In genomic region chr1:216833516-216833915, GRCh38 we compare ENCODE assay signal across 27 cellular contexts.
"Had no signal": no experiment of that assay in that cellular context is flagged by ENCODE, and none has a peak within 500 bp of the region (broad histone marks: within the 10 kb centered on the region; RNA-seq: fewer than 3 reads in every experiment).

No MANE protein-coding gene starts in this region.

- H3K36me3 ChIP-seq: stomach, suprapubic skin, thoracic aorta, thyroid gland, tibial artery, tibial nerve, transverse colon, upper lobe of left lung, upper lobe of right lung, uterus, vagina had no signal

- H3K9me3 ChIP-seq: stomach, suprapubic skin, testis, thoracic aorta, thyroid gland, tibial artery, tibial nerve, transverse colon, upper lobe of left lung, upper lobe of right lung, uterus, vagina had no signal

- FAIRE-seq: urothelium cell line had no signal

- H3K4me3 ChIP-seq: stomach, suprapubic skin, testis, thoracic aorta, thyroid gland, tibial artery, tibial nerve, transverse colon, upper lobe of left lung, upper lobe of right lung, uterus, vagina had no signal

- DNase-seq: stimulated activated CD4-positive, alpha-beta T cell treated with anti-CD3 and anti-CD28 coated beads, Interleukin-2, amount 100 ng/mL, for 48 hours; stimulated activated CD4-positive, alpha-beta T cell treated with anti-CD3 and anti-CD28 coated beads, Interleukin-4, amount 100 ng/mL, for 1 hour; stimulated activated CD4-positive, alpha-beta T cell treated with anti-CD3 and anti-CD28 coated beads, Interleukin-4, amount 100 ng/mL, for 24 hours; stimulated activated CD4-positive, alpha-beta T cell treated with anti-CD3 and anti-CD28 coated beads, Interleukin-4, amount 100 ng/mL, for 4 hours; stimulated activated CD8-positive, alpha-beta memory T cell treated with anti-CD3 and anti-CD28 coated beads, Interleukin-4, amount 100 ng/mL, for 48 hours; stimulated activated naive B cell treated with anti-CD40 and anti-IgM and Interleukin-4, amounts not matched to agents 10 μg/mL and 1 μg/mL and 100 μg/mL, for 72 hours; stimulated activated naive CD4-positive, alpha-beta T cell; stimulated activated naive CD4-positive, alpha-beta T cell treated with Interleukin-2 at 50 U/mL for 16 hours; stimulated activated naive CD8-positive, alpha-beta T cell treated with anti-CD3 and anti-CD28 coated beads, Interleukin-15, amount 100 ng/mL, for 72 hours; stimulated activated naive CD8-positive, alpha-beta T cell treated with anti-CD3 and anti-CD28 coated beads, Interleukin-15, Interleukin-2, amounts not matched to agents 100 U/mL and 50 U/mL, for 24 hours; stomach; substantia nigra; testis; thyroid gland; tibial artery; transverse colon; trophoblast cell; upper lobe of left lung; upper lobe of right lung; uterus had no signal

- ATAC-seq: stimulated activated effector memory CD8-positive, alpha-beta T cell treated with anti-CD3 and anti-CD28 coated beads, Interleukin-12 subunit alpha, Interleukin-12 subunit beta, amount 100 ng/mL, for 72 hours; stimulated activated memory B cell treated with anti-CD40 and anti-IgM and Interleukin-4, amounts not matched to agents 10 μg/mL and 1 μg/mL and 100 μg/mL, for 72 hours; stimulated activated naive B cell treated with anti-CD40 and anti-IgM and Interleukin-4, amounts not matched to agents 10 μg/mL and 1 μg/mL and 100 μg/mL, for 72 hours; stimulated activated naive CD8-positive, alpha-beta T cell treated with anti-CD3 and anti-CD28 coated beads, Interleukin-15, amount 100 ng/mL, for 72 hours; stimulated activated naive CD8-positive, alpha-beta T cell treated with anti-CD3 and anti-CD28 coated beads, Interleukin-15, Interleukin-2, amounts not matched to agents 100 U/mL and 50 U/mL, for 24 hours; upper lobe of right lung had no signal

- H3K27me3 ChIP-seq: stomach, suprapubic skin, testis, thyroid gland, tibial artery, tibial nerve, transverse colon, upper lobe of left lung, upper lobe of right lung, uterus, vagina had no signal

- H3K4me1 ChIP-seq: stomach, suprapubic skin, testis, tibial artery, tibial nerve, transverse colon, upper lobe of left lung, upper lobe of right lung, uterus, vagina had no signal

- H3K27ac ChIP-seq: stomach, suprapubic skin, testis, thoracic aorta, thyroid gland, tibial artery, tibial nerve, transverse colon, upper lobe of left lung, upper lobe of right lung, uterus, vagina had no signal
